Comparison of ENCODE assay signal across 29 cellular contexts in genomic region chr12:96872946-96873345, GRCh38.
"Had no signal": no experiment of that assay in that cellular context is flagged by ENCODE, and none has a peak within 500 bp of the region (broad histone marks: within the 10 kb centered on the region; RNA-seq: fewer than 3 reads in every experiment).

No MANE protein-coding gene starts in this region.

- H3K4me1 Mint-ChIP-seq: activated CD4-positive, alpha-beta T cell treated with anti-CD3 and anti-CD28 coated beads for 36 hours; activated CD4-positive, alpha-beta T cell treated with anti-CD3 and anti-CD28 coated beads, Interleukin-2, amount 10 ng/mL, durations not matched to agents 24 days and 14 days; activated CD8-positive, alpha-beta memory T cell treated with anti-CD3 and anti-CD28 coated beads, Interleukin-2, amount 10 ng/mL, durations not matched to agents 7 days and 5 days; activated T-helper 17 cell treated with anti-CD3 and anti-CD28 coated beads, Interleukin-2, amount 50 U/mL, for 72 hours had no signal

- H3K9me3 Mint-ChIP-seq: activated CD4-positive, alpha-beta memory T cell treated with anti-CD3 and anti-CD28 coated beads for 36 hours; activated CD4-positive, alpha-beta T cell treated with anti-CD3 and anti-CD28 coated beads, Interleukin-2, amount 10 ng/mL, durations not matched to agents 24 days and 14 days; activated T-helper 17 cell treated with anti-CD3 and anti-CD28 coated beads, Interleukin-2, amount 50 U/mL, for 72 hours; effector memory CD8-positive, alpha-beta T cell had no signal

- H3K4me3 Mint-ChIP-seq: activated CD4-positive, alpha-beta memory T cell treated with anti-CD3 and anti-CD28 coated beads for 36 hours; activated CD4-positive, alpha-beta T cell treated with anti-CD3 and anti-CD28 coated beads for 36 hours; activated CD4-positive, alpha-beta T cell treated with anti-CD3 and anti-CD28 coated beads, Interleukin-2, amount 10 ng/mL, durations not matched to agents 24 days and 14 days; activated CD8-positive, alpha-beta memory T cell treated with anti-CD3 and anti-CD28 coated beads, Interleukin-2, amount 10 ng/mL, durations not matched to agents 7 days and 5 days; activated CD8-positive, alpha-beta T cell treated with anti-CD3 and anti-CD28 coated beads, Interleukin-2, amount 10 ng/mL, durations not matched to agents 7 days and 5 days; activated naive CD8-positive, alpha-beta T cell; activated T-helper 17 cell treated with anti-CD3 and anti-CD28 coated beads, Interleukin-2, amount 50 U/mL, for 72 hours; effector memory CD8-positive, alpha-beta T cell had no signal

- H3K27me3 ChIP-seq: brain microvascular endothelial cell, esophagus muscularis mucosa, gastroesophageal sphincter had no signal

- DNase-seq: activated CD4-positive, alpha-beta memory T cell treated with anti-CD3 and anti-CD28 coated beads for 36 hours; activated CD4-positive, alpha-beta T cell treated with anti-CD3 and anti-CD28 coated beads for 36 hours; activated CD4-positive, CD25-positive, alpha-beta regulatory T cell; activated CD4-positive, CD25-positive, alpha-beta regulatory T cell treated with anti-CD3 and anti-CD28 coated beads, Interleukin-2, amount 50 U/mL, for 72 hours; activated CD8-positive, alpha-beta memory T cell treated with anti-CD3 and anti-CD28 coated beads, Interleukin-2, amount 10 ng/mL, durations not matched to agents 7 days and 5 days; activated CD8-positive, alpha-beta memory T cell treated with anti-CD3 and anti-CD28 coated beads, Interleukin-2, amount 50 U/mL, for 4 hours; activated CD8-positive, alpha-beta T cell treated with anti-CD3 and anti-CD28 coated beads, Interleukin-2, amount 10 ng/mL, durations not matched to agents 7 days and 5 days; activated effector memory CD4-positive, alpha-beta T cell treated with Interleukin-2 at 50 U/mL for 16 hours; activated gamma-delta T cell treated with Interleukin-2 at 50 U/mL for 16 hours; activated naive CD4-positive, alpha-beta T cell treated with anti-CD3 and anti-CD28 coated beads, Interleukin-2, amount 50 U/mL, for 16 hours; activated naive CD4-positive, alpha-beta T cell treated with Interleukin-2 at 50 U/mL for 16 hours; activated T-cell treated with anti-CD3 and anti-CD28 coated beads, Interleukin-2, amount 50 U/mL, for 1 hour; amniotic stem cell; anterior cingulate cortex; brain microvascular endothelial cell; caudate nucleus; cortex of kidney; dermis blood vessel endothelial cell; effector CD4-positive, alpha-beta T cell; effector memory CD8-positive, alpha-beta T cell; erythroblast; foreskin melanocyte; heart right ventricle; T-helper 2 cell had no signal

- H3K36me3 ChIP-seq: brain microvascular endothelial cell, esophagus muscularis mucosa, gastroesophageal sphincter, heart right ventricle had no signal

- H3K4me3 ChIP-seq: esophagus muscularis mucosa, gastroesophageal sphincter, heart right ventricle had no signal

- H3K4me1 ChIP-seq: esophagus muscularis mucosa, gastroesophageal sphincter, heart right ventricle had no signal

- H3K36me3 Mint-ChIP-seq: activated CD4-positive, alpha-beta memory T cell treated with anti-CD3 and anti-CD28 coated beads for 36 hours; activated CD8-positive, alpha-beta memory T cell treated with anti-CD3 and anti-CD28 coated beads, Interleukin-2, amount 10 ng/mL, durations not matched to agents 7 days and 5 days; activated naive CD8-positive, alpha-beta T cell had no signal

- ATAC-seq: activated CD4-positive, alpha-beta T cell treated with anti-CD3 and anti-CD28 coated beads for 36 hours; activated CD8-positive, alpha-beta memory T cell treated with anti-CD3 and anti-CD28 coated beads, Interleukin-2, amount 10 ng/mL, durations not matched to agents 7 days and 5 days; activated CD8-positive, alpha-beta T cell treated with anti-CD3 and anti-CD28 coated beads, Interleukin-2, amount 10 ng/mL, durations not matched to agents 7 days and 5 days; activated T-helper 17 cell treated with anti-CD3 and anti-CD28 coated beads, Interleukin-2, amount 50 U/mL, for 72 hours; effector memory CD8-positive, alpha-beta T cell; gastroesophageal sphincter; heart right ventricle had no signal

- H3K27ac ChIP-seq: brain microvascular endothelial cell, esophagus muscularis mucosa, gastroesophageal sphincter, heart right ventricle had no signal

- H3K27ac Mint-ChIP-seq: activated CD4-positive, alpha-beta memory T cell treated with anti-CD3 and anti-CD28 coated beads for 36 hours; activated CD4-positive, alpha-beta T cell treated with anti-CD3 and anti-CD28 coated beads for 36 hours; activated CD4-positive, alpha-beta T cell treated with anti-CD3 and anti-CD28 coated beads, Interleukin-2, amount 10 ng/mL, durations not matched to agents 24 days and 14 days; activated CD8-positive, alpha-beta memory T cell treated with anti-CD3 and anti-CD28 coated beads, Interleukin-2, amount 10 ng/mL, durations not matched to agents 7 days and 5 days; activated CD8-positive, alpha-beta T cell treated with anti-CD3 and anti-CD28 coated beads, Interleukin-2, amount 10 ng/mL, durations not matched to agents 7 days and 5 days; activated naive CD8-positive, alpha-beta T cell; activated T-helper 17 cell treated with anti-CD3 and anti-CD28 coated beads, Interleukin-2, amount 50 U/mL, for 72 hours; effector memory CD8-positive, alpha-beta T cell had no signal
